Comparison of ENCODE assay signal across 8 cellular contexts in genomic region chr18:74498712-74499629, GRCh38. TPM values are rescaled to one million over a fixed set of nuclear protein-coding genes. Genes with fewer than 3 reads are reported as not detected.
DNase-seq lines count a peak whose midpoint lies in the region; ATAC-seq and TF ChIP-seq lines count a peak whose summit lies in the region.

No MANE protein-coding gene starts in this region.

- POLR2A ChIA-PET in WTC11 (lab: Charles Lee): no interaction called here

- ATAC-seq in GM19455 (IDR thresholded peaks at IDR 0.05; ENCODE audit: unreplicated experiment) (peak; percentile 33), WTC11 (no peak), mucosa of descending colon (no peak)
- peak; percentile 65 for ATAC-seq in central memory CD8-positive, alpha-beta T cell (replicated peaks; ENCODE audit: extremely low read depth, poor library complexity, severe bottlenecking)

- no peak for TF ChIP-seq CTCF in C4-2B (conservative IDR thresholded peaks at IDR 0.05)
- TF ChIP-seq CTCF in HL-60 (IDR thresholded peaks at IDR 0.05; ENCODE audit: insufficient read depth, low read length): no peak
- TF ChIP-seq CTCF in WTC11 (IDR thresholded peaks at IDR 0.05): no peak
- no peak for TF ChIP-seq CTCF in mucosa of descending colon (IDR thresholded peaks at IDR 0.05)

- H3K36me3 Mint-ChIP-seq in WTC11: peaks cover 39% of the 10 kb centered on the region
- H3K36me3 Mint-ChIP-seq in central memory CD8-positive, alpha-beta T cell (ENCODE audit: insufficient read depth): peaks cover 40% of the 10 kb centered on the region

- CTCF ChIA-PET in WTC11 (lab: Charles Lee): interaction anchor here (3.6 kb wide), 1 partner anchor 52 kb away, joined by 20 read pairs; no protein-coding TSS in a partner anchor

- peak overlapping the region; percentile 24; the same call in 1 of the 2 replicates for H3K4me3 Mint-ChIP-seq in WTC11
- H3K4me3 Mint-ChIP-seq in central memory CD8-positive, alpha-beta T cell: peak overlapping the region; percentile 83

- peaks cover 26% of the 10 kb centered on the region for H3K4me1 ChIP-seq in mucosa of descending colon (ENCODE audit: low read depth)

- peak overlapping the region; percentile 86 for H3K27ac ChIP-seq in C4-2B
- H3K27ac ChIP-seq in HL-60 (replicated peaks): peak overlapping the region; percentile 80

- intact Hi-C loops in mucosa of descending colon (cut with DNase I, micrococcal nuclease): loop anchor here (10.0 kb wide), 2 partner anchors 144 to 706 kb away; partner anchors contain the start of gene PTGR3 (in 1 of the 2)

- no peaks in the 10 kb centered on the region for H3K27me3 Mint-ChIP-seq in WTC11 (ENCODE audit: low read depth)
- no peaks in the 10 kb centered on the region for H3K27me3 Mint-ChIP-seq in central memory CD8-positive, alpha-beta T cell

- peaks cover 3% of the 10 kb centered on the region for H3K36me3 ChIP-seq in mucosa of descending colon (ENCODE audit: low read depth)

- H3K9me3 Mint-ChIP-seq in WTC11: no peaks in the 10 kb centered on the region
- H3K9me3 Mint-ChIP-seq in central memory CD8-positive, alpha-beta T cell: no peaks in the 10 kb centered on the region

- H3K9me3 ChIP-seq in mucosa of descending colon: no peaks in the 10 kb centered on the region

- peak overlapping the region; percentile 56 for H3K4me3 ChIP-seq in HL-60 (replicated peaks; ENCODE audit: insufficient read depth, low read length)
- H3K4me3 ChIP-seq in mucosa of descending colon: no peak overlapping the region

- peak; percentile 86 to 92 for DNase-seq in HL-60 (ENCODE audit: low read depth in 1 of 2, low spot score in 1 of 2)
- no peak for DNase-seq in WTC11 (ENCODE audit: low spot score)
- DNase-seq in central memory CD8-positive, alpha-beta T cell (ENCODE audit: low spot score in 2 of 2): peak; percentile 48 to 56
- DNase-seq in mucosa of descending colon: peak; percentile 63 to 82 (median 68)
- DNase-seq in stimulated activated CD8-positive, alpha-beta memory T cell treated with anti-CD3 and anti-CD28 coated beads, Interleukin-7, amount 100 ng/mL, for 4 hours (ENCODE audit: low read depth in 2 of 2): peak; percentile 71 to 78
- DNase-seq in DMS153 (lab: John Stamatoyannopoulos, UW): no peak

- H3K27ac Mint-ChIP-seq in WTC11: peak overlapping the region; percentile 94
- peak overlapping the region; percentile 91 for H3K27ac Mint-ChIP-seq in central memory CD8-positive, alpha-beta T cell (ENCODE audit: low read depth)

- no peaks in the 10 kb centered on the region for H3K27me3 ChIP-seq in HL-60 (ENCODE audit: insufficient read depth, poor library complexity, severe bottlenecking)

- H3K4me1 Mint-ChIP-seq in WTC11: peaks cover 39% of the 10 kb centered on the region
- peaks cover 49% of the 10 kb centered on the region for H3K4me1 Mint-ChIP-seq in central memory CD8-positive, alpha-beta T cell

TF ChIP-seq in WTC11, 78 proteins besides CTCF, POLR2A, EP300 and RAD21:
- no peak for TF ChIP-seq SP1 (CRISPR knock-in tag; conservative IDR thresholded peaks at IDR 0.05)
- TF ChIP-seq ERG (CRISPR knock-in tag; IDR thresholded peaks at IDR 0.05): no peak
- no peak for TF ChIP-seq ZSCAN18 (CRISPR knock-in tag; IDR thresholded peaks at IDR 0.05)
- no peak for TF ChIP-seq ELF4 (CRISPR knock-in tag; IDR thresholded peaks at IDR 0.05; ENCODE audit: low read depth)
- no peak for TF ChIP-seq FOXJ3 (CRISPR knock-in tag; IDR thresholded peaks at IDR 0.05; ENCODE audit: borderline replicate concordance)
- TF ChIP-seq ZNF219 (CRISPR knock-in tag; IDR thresholded peaks at IDR 0.05; ENCODE audit: borderline replicate concordance): no peak

RNA-seq across cellular contexts. Expression of gene CNDP2, which starts 2.8 kb away (rescaled TPM):
- 228 to 248 TPM (median 229 TPM) in 3 replicates for total RNA-seq in WTC11 (2021)
- 100 to 1,000 TPM; 148 to 263 (median 244) TPM for total RNA-seq in mucosa of descending colon

RNA-seq across cellular contexts. Expression of gene CNDP1, which starts 35.3 kb away (rescaled TPM):
- total RNA-seq in WTC11 (2021) (0.11 to 0.28 TPM (median 0.25 TPM) in 3 replicates), mucosa of descending colon (under 1 TPM; 0.19 to 0.32 (median 0.19) TPM)

RNA-seq across cellular contexts. Expression of gene DIPK1C, which starts 41.9 kb away (rescaled TPM):
- not detected in 3 replicates for total RNA-seq in WTC11 (2021)
- under 1 TPM in 2 of 3 donors, not detected in 1; 0.14 to 0.98 TPM for total RNA-seq in mucosa of descending colon

Comparison
In these comparisons a context has a peak if more than half of its experiments do, and no peak if none do; other contexts are left out.
1. ATAC-seq: peak in GM19455 (single experiment) and central memory CD8-positive, alpha-beta T cell (single experiment); none in WTC11 (single experiment) and mucosa of descending colon (single experiment).
2. DNase-seq: peak in HL-60 (2 of 2), central memory CD8-positive, alpha-beta T cell (2 of 2), mucosa of descending colon (3 of 3) and stimulated activated CD8-positive, alpha-beta memory T cell treated with anti-CD3 and anti-CD28 coated beads, Interleukin-7, amount 100 ng/mL, for 4 hours (2 of 2); none in WTC11 (single experiment) and DMS153 (single experiment).